1 cellular context compared by ENCODE assay signal in genomic region chr3:47646362-47646761, GRCh38.
TF ChIP-seq lines count a peak whose summit lies in the region.

No MANE protein-coding gene starts in this region.

TF ChIP-seq in IMR-90, 13 proteins besides CTCF, POLR2A, EP300 and RAD21:
- TF ChIP-seq RCOR1 (IDR thresholded peaks at IDR 0.05; ENCODE audit: insufficient replicate concordance, low read length) (no peak), CEBPB (IDR thresholded peaks at IDR 0.05; ENCODE audit: low read depth, low read length) (no peak), MXI1 (IDR thresholded peaks at IDR 0.05; ENCODE audit: borderline replicate concordance, low read depth, low read length) (no peak), NFE2L2 (IDR thresholded peaks at IDR 0.05; ENCODE audit: low read depth, low read length) (no peak), ELK1 (IDR thresholded peaks at IDR 0.05; ENCODE audit: borderline replicate concordance, low read depth, low read length) (no peak), CHD1 (IDR thresholded peaks at IDR 0.05; ENCODE audit: low read depth, low read length) (no peak)
